18 cellular contexts compared by ENCODE assay signal in the genomic region with DNA sequence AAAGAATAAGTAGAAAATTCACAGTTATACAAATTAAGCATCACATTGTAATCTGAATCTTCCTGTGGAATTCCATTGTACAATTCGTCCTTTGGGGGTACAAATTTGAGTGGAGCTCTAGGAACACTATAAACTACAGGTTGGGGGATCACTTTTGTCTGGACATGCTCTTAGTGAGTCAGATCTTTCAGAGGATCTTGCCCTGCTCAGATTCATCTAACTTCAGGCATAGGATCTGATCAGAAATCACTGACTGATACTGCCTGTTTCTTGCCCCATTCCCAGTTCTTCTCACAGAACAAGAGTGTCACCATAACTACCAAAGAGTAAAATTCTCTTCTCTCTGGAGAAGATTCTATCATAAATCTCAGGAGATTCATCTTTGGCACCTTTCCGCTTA. TPM values are rescaled to one million over a fixed set of nuclear protein-coding genes. Genes with fewer than 3 reads are reported as not detected.
DNase-seq lines count a peak whose midpoint lies in the region; ATAC-seq, FAIRE-seq and TF ChIP-seq lines count a peak whose summit lies in the region.
"Had no signal": no experiment of that assay in that cellular context is flagged by ENCODE, and none has a peak within 500 bp of the region (broad histone marks: within the 10 kb centered on the region; RNA-seq: fewer than 3 reads in every experiment).

No MANE protein-coding gene starts in this region.

- H3K36me3 ChIP-seq in K562 (ENCODE audit: control insufficient read depth, insufficient read depth, low read length) = no peaks in the 10 kb centered on the region

- H3K27ac ChIP-seq in K562 (ENCODE audit: extremely low read depth, low read depth, low read length) = no peak overlapping the region

- TF ChIP-seq RAD21 in K562 (CRISPR knock-in tag; conservative IDR thresholded peaks at IDR 0.05 in 1 of 2, IDR thresholded peaks at IDR 0.05 in 1 of 2) = no peak

- BruUV-seq in K562 (replicated peaks; lab: Mats Ljungman, UMichigan) = no TSS peak

- TF ChIP-seq POLR2A in K562 (conservative IDR thresholded peaks at IDR 0.05) = no peak

- POLR2A ChIA-PET in WTC11 (lab: Charles Lee) = no interaction called here
- POLR2A ChIA-PET in K562 (lab: Yijun Ruan, JAX) = no interaction called here

- 0 out of 2 replicates have a peak overlapping the region, but pooled peaks have one; percentile 37 for H3K27ac Mint-ChIP-seq in WTC11
- no peak overlapping the region for H3K27ac Mint-ChIP-seq in stimulated activated memory B cell treated with anti-CD40 and anti-IgM and Interleukin-4, amounts not matched to agents 10 μg/mL and 1 μg/mL and 100 μg/mL, for 72 hours
- H3K27ac Mint-ChIP-seq: CD4-positive, alpha-beta memory T cell; GM23338; H9 had no signal

- intact Hi-C loops in K562 (cut with micrococcal nuclease) = no loop called here

- in situ Hi-C loops in K562 (cut with MboI) = no loop called here

- WGBS in K562 (ENCODE audit: insufficient coverage, low coverage, missing lambda C conversion rate) = 4% methylated on average over 2 of the region's 2 CpGs

- no peaks in the 10 kb centered on the region for H3K9me3 Mint-ChIP-seq in WTC11
- H3K9me3 Mint-ChIP-seq in stimulated activated memory B cell treated with anti-CD40 and anti-IgM and Interleukin-4, amounts not matched to agents 10 μg/mL and 1 μg/mL and 100 μg/mL, for 72 hours = no peaks in the 10 kb centered on the region
- H3K9me3 Mint-ChIP-seq: GM23338, H9 had no signal

- peaks cover 0 to 4% of the 10 kb centered on the region in 2 experiments; a peak in 1 of 5 replicates for H3K27me3 ChIP-seq in K562 (ENCODE audit: control insufficient read depth in 2 of 2, insufficient read depth in 2 of 2, low read length in 2 of 2)

- DNase-seq in WTC11 (ENCODE audit: low spot score) (no peak), K562 (ENCODE audit: extremely low read depth in 1 of 4, low spot score in 3 of 4) (no peak), epithelial cell of esophagus (ENCODE audit: low read depth) (peak; percentile 55), cerebellar cortex (ENCODE audit: low spot score) (no peak)
- DNase-seq in activated CD8-positive, alpha-beta memory T cell treated with anti-CD3 and anti-CD28 coated beads, Interleukin-2, amount 50 U/mL, for 48 hours = no peak
- DNase-seq: C1 segment of cervical spinal cord; Caco-2; CD4-positive, alpha-beta memory T cell; DMS153; DND-41; H9 had no signal

- no peak for TF ChIP-seq EP300 in K562 (IDR thresholded peaks at IDR 0.05; ENCODE audit: low read length)

- peak; percentile 35 for FAIRE-seq in K562 (lab: Jason Lieb, UNC)
- FAIRE-seq: GM12892, GM19239 had no signal

- no peaks in the 10 kb centered on the region for H3K4me1 ChIP-seq in K562 (replicated peaks in 1 of 2; ENCODE audit: control insufficient read depth in 2 of 2, insufficient read depth in 2 of 2, low read length in 2 of 2)
- H3K4me1 ChIP-seq: Caco-2 had no signal

- no peak overlapping the region for H3K4me2 ChIP-seq in K562 (ENCODE audit: insufficient read depth, low read length)
- H3K4me2 ChIP-seq: GM23338 had no signal

- no peaks in the 10 kb centered on the region for H4K20me1 ChIP-seq in K562 (replicated peaks; ENCODE audit: control insufficient read depth, insufficient read depth, low read length)

- TF ChIP-seq CTCF in WTC11 (IDR thresholded peaks at IDR 0.05) = no peak
- TF ChIP-seq CTCF in K562 (IDR thresholded peaks at IDR 0.05 in 2 of 3, conservative IDR thresholded peaks at IDR 0.05 in 1 of 3; ENCODE audit: insufficient read depth in 2 of 3, low read depth in 1 of 3, low read length in 3 of 3) = no peak
- TF ChIP-seq CTCF in epithelial cell of esophagus (IDR thresholded peaks at IDR 0.05; ENCODE audit: insufficient read depth, low read depth, low read length, missing control alignments) = no peak

- H3K79me2 ChIP-seq in K562 (ENCODE audit: control insufficient read depth, insufficient read depth, low read length) = no peaks in the 10 kb centered on the region

- ATAC-seq in WTC11 (no peak), K562 (no peak)
- ATAC-seq in stimulated activated memory B cell treated with anti-CD40 and anti-IgM and Interleukin-4, amounts not matched to agents 10 μg/mL and 1 μg/mL and 100 μg/mL, for 72 hours = no peak
- ATAC-seq: GM23338, HCT116 had no signal

- no peaks in the 10 kb centered on the region for H3K9me1 ChIP-seq in K562 (ENCODE audit: control insufficient read depth, insufficient read depth, low read length)

- H3K4me3 ChIP-seq in K562 (no peak overlapping the region), epithelial cell of esophagus (ENCODE audit: low read length) (no peak overlapping the region)
- H3K4me3 ChIP-seq: GM23338 had no signal

- no peak overlapping the region for H3K9ac ChIP-seq in K562 (ENCODE audit: insufficient read depth in 1 of 2, low read depth in 2 of 2, low read length in 2 of 2)

- H2AFZ ChIP-seq in K562 (ENCODE audit: low read depth, low read length) = no peak overlapping the region
- H2AFZ ChIP-seq: GM23338 had no signal

- CTCF ChIA-PET in WTC11 (lab: Charles Lee) (no interaction called here), K562 (lab: Yijun Ruan, JAX; ENCODE audit: low intra/inter-chr PET ratio) (no interaction called here)

- no peaks in the 10 kb centered on the region for H3K27me3 Mint-ChIP-seq in WTC11 (ENCODE audit: low read depth)
- peaks cover 34% of the 10 kb centered on the region for H3K27me3 Mint-ChIP-seq in stimulated activated memory B cell treated with anti-CD40 and anti-IgM and Interleukin-4, amounts not matched to agents 10 μg/mL and 1 μg/mL and 100 μg/mL, for 72 hours
- H3K27me3 Mint-ChIP-seq: CD4-positive, alpha-beta memory T cell had no signal

- H3K4me1 Mint-ChIP-seq in WTC11 = peaks cover 2% of the 10 kb centered on the region
- no peaks in the 10 kb centered on the region for H3K4me1 Mint-ChIP-seq in stimulated activated memory B cell treated with anti-CD40 and anti-IgM and Interleukin-4, amounts not matched to agents 10 μg/mL and 1 μg/mL and 100 μg/mL, for 72 hours
- H3K4me1 Mint-ChIP-seq: CD4-positive, alpha-beta memory T cell; H9 had no signal

- no peaks in the 10 kb centered on the region for H3K9me3 ChIP-seq in K562 (replicated peaks; ENCODE audit: control insufficient read depth, insufficient read depth, low read depth, low read length)
- H3K9me3 ChIP-seq: Caco-2 had no signal

- H3K36me3 Mint-ChIP-seq in WTC11 = no peaks in the 10 kb centered on the region
- H3K36me3 Mint-ChIP-seq in stimulated activated memory B cell treated with anti-CD40 and anti-IgM and Interleukin-4, amounts not matched to agents 10 μg/mL and 1 μg/mL and 100 μg/mL, for 72 hours = no peaks in the 10 kb centered on the region
- H3K36me3 Mint-ChIP-seq: CD4-positive, alpha-beta memory T cell had no signal

- no peak overlapping the region for H3K4me3 Mint-ChIP-seq in WTC11
- no peak overlapping the region for H3K4me3 Mint-ChIP-seq in stimulated activated memory B cell treated with anti-CD40 and anti-IgM and Interleukin-4, amounts not matched to agents 10 μg/mL and 1 μg/mL and 100 μg/mL, for 72 hours
- H3K4me3 Mint-ChIP-seq: CD4-positive, alpha-beta memory T cell; GM23338; H9 had no signal

RNA-seq across cellular contexts. Expression of gene VSNL1, which starts 10.7 kb away (rescaled TPM):
- total RNA-seq in WTC11 (2021) (78.4 to 83.6 TPM (median 82.4 TPM) in 3 replicates), K562 (2014; rRNA removed) (not detected in 2 replicates), K562 (2014; rRNA removed; fragmentation: Illumina TruSeq; extraction: Trizol) (not detected in 2 replicates), K562 (2015; rRNA removed; fragmentation: Illumina TruSeq; extraction: Trizol) (not detected in 2 replicates), K562 (2021) (not detected in 2 replicates)
- total RNA-seq in K562 (2011; cell fraction: chromatin; rRNA removed; ENCODE audit: low replicate concordance) = not detected in 2 replicates
- not detected in 2 replicates for total RNA-seq in K562 (2011; cell fraction: nucleolus; rRNA removed)
- total RNA-seq in K562 (2011; cell fraction: nucleoplasm; rRNA removed) = not detected in 2 replicates
- polyA plus RNA-seq in K562 (2011; rRNA removed) (0.20 TPM in 1 of 2 replicates, not detected in the other), K562 (2014; fragmentation: Illumina TruSeq; extraction: Trizol) (not detected in 2 replicates), K562 (2014; fragmentation: Nextera tagmentation; extraction: Ambion mirVana) (not detected), K562 (2014; rRNA removed) (not detected in 2 replicates)
- polyA plus RNA-seq in K562 (2011; cell fraction: cytosol; rRNA removed) = not detected in 2 replicates
- polyA plus RNA-seq in K562 (2011; cell fraction: nucleus; rRNA removed) = not detected in 2 replicates
- 0.10 and 0.17 TPM in 2 replicates for polyA plus RNA-seq in K562 (2012)
- polyA minus RNA-seq in K562 (2011; rRNA and poly(A)+ RNA removed) = not detected in 2 replicates
- polyA minus RNA-seq in K562 (2011; cell fraction: cytosol; rRNA and poly(A)+ RNA removed) = not detected in 2 replicates
- polyA minus RNA-seq in K562 (2011; cell fraction: nucleus; rRNA and poly(A)+ RNA removed) = not detected in 2 replicates
- total RNA-seq: A172; CD4-positive, alpha-beta memory T cell had no signal
- polyA plus RNA-seq: BJ; CD4-positive, alpha-beta memory T cell had no signal

RNA-seq across cellular contexts. Expression of gene RAD51AP2, which starts 11.5 kb away (rescaled TPM):
- total RNA-seq in WTC11 (2021) (0.26 to 0.37 TPM (median 0.30 TPM) in 3 replicates), K562 (2014; rRNA removed) (not detected in 2 replicates), K562 (2014; rRNA removed; fragmentation: Illumina TruSeq; extraction: Trizol) (0.03 and 0.04 TPM in 2 replicates), K562 (2015; rRNA removed; fragmentation: Illumina TruSeq; extraction: Trizol) (0.04 TPM in 1 of 2 replicates, not detected in the other), K562 (2021) (not detected in 2 replicates)
- 0.11 and 0.12 TPM in 2 replicates for total RNA-seq in K562 (2011; cell fraction: chromatin; rRNA removed; ENCODE audit: low replicate concordance)
- total RNA-seq in K562 (2011; cell fraction: nucleolus; rRNA removed) = 0.13 and 0.17 TPM in 2 replicates
- total RNA-seq in K562 (2011; cell fraction: nucleoplasm; rRNA removed) = 0.15 and 0.23 TPM in 2 replicates
- polyA plus RNA-seq in K562 (2011; rRNA removed) (0.01 TPM in 1 of 2 replicates, not detected in the other), K562 (2014; fragmentation: Illumina TruSeq; extraction: Trizol) (not detected in 2 replicates), K562 (2014; fragmentation: Nextera tagmentation; extraction: Ambion mirVana) (under 1 TPM in 1 of 2 experiments, not detected in 1; 0.01 TPM), K562 (2014; rRNA removed) (not detected in 2 replicates)
- not detected in 2 replicates for polyA plus RNA-seq in K562 (2011; cell fraction: cytosol; rRNA removed)
- polyA plus RNA-seq in K562 (2011; cell fraction: nucleus; rRNA removed) = 0.04 TPM in 1 of 2 replicates, not detected in the other
- not detected in 2 replicates for polyA plus RNA-seq in K562 (2012)
- polyA minus RNA-seq in K562 (2011; rRNA and poly(A)+ RNA removed) = 0.06 and 0.14 TPM in 2 replicates
- not detected in 2 replicates for polyA minus RNA-seq in K562 (2011; cell fraction: cytosol; rRNA and poly(A)+ RNA removed)
- polyA minus RNA-seq in K562 (2011; cell fraction: nucleus; rRNA and poly(A)+ RNA removed) = 0.13 and 0.44 TPM in 2 replicates
- total RNA-seq: Caco-2; CD4-positive, alpha-beta memory T cell had no signal
- polyA plus RNA-seq: BJ; CD4-positive, alpha-beta memory T cell had no signal

Comparison
In these comparisons a context has a peak if more than half of its experiments do, and no peak if none do; other contexts are left out.
1. RNA of gene VSNL1, which starts 10.7 kb away (total RNA-seq): 78.4 to 83.6 TPM in WTC11; not detected in K562; every median in the first group is over 10 times any median in the second.